ENCODE assay signal across 28 cellular contexts in genomic region chr9:121048175-121048574, GRCh38.
"Had no signal": no experiment of that assay in that cellular context is flagged by ENCODE, and none has a peak within 500 bp of the region (broad histone marks: within the 10 kb centered on the region; RNA-seq: fewer than 3 reads in every experiment).

No MANE protein-coding gene starts in this region.

- H3K9me3 ChIP-seq: body of pancreas, breast epithelium, Peyer's patch, SJSA1, SK-N-SH had no signal

- H3K4me3 ChIP-seq: body of pancreas, breast epithelium, Peyer's patch, SJSA1 had no signal

- H3K27me3 Mint-ChIP-seq: activated CD4-positive, alpha-beta memory T cell treated with anti-CD3 and anti-CD28 coated beads, Interleukin-2, amount 10 ng/mL, durations not matched to agents 7 days and 5 days; activated naive CD4-positive, alpha-beta T cell treated with anti-CD3 and anti-CD28 coated beads, Interleukin-2, amount 50 U/mL, for 24 hours; activated T-helper 17 cell treated with anti-CD3 and anti-CD28 coated beads, Interleukin-2, amount 50 U/mL, for 72 hours had no signal

- H3K27ac Mint-ChIP-seq: activated CD4-positive, alpha-beta memory T cell treated with anti-CD3 and anti-CD28 coated beads, Interleukin-2, amount 10 ng/mL, durations not matched to agents 7 days and 5 days; activated naive CD4-positive, alpha-beta T cell treated with anti-CD3 and anti-CD28 coated beads, Interleukin-2, amount 50 U/mL, for 24 hours; activated naive CD8-positive, alpha-beta T cell treated with anti-CD3 and anti-CD28 coated beads, Interleukin-2, amount 10 ng/mL, durations not matched to agents 7 days and 5 days; activated T-cell treated with anti-CD3 and anti-CD28 coated beads, Interleukin-2, amount 50 U/mL, for 72 hours; activated T-helper 17 cell treated with anti-CD3 and anti-CD28 coated beads, Interleukin-2, amount 50 U/mL, for 72 hours; T-helper 1 cell treated with Interleukin-12 subunit alpha and Interleukin-12 subunit beta and Interleukin-4 antibody, amounts not matched to agents 30 μg/mL and 1 μg/mL, for 36 hours; T-helper 2 cell treated with Interferon-gamma antibody and Interleukin-4, amounts not matched to agents 5 μg/mL and 100 μg/mL, for 36 hours had no signal

- DNase-seq: activated CD4-positive, alpha-beta memory T cell treated with anti-CD3 and anti-CD28 coated beads, Interleukin-2, amount 10 ng/mL, durations not matched to agents 7 days and 5 days; activated CD4-positive, alpha-beta T cell treated with anti-CD3 and anti-CD28 coated beads for 1 hour; activated CD4-positive, alpha-beta T cell treated with anti-CD3 and anti-CD28 coated beads for 48 hours; activated CD4-positive, CD25-positive, alpha-beta regulatory T cell; activated gamma-delta T cell; activated naive CD4-positive, alpha-beta T cell treated with Interleukin-2 at 50 U/mL for 16 hours; activated naive CD8-positive, alpha-beta T cell treated with anti-CD3 and anti-CD28 coated beads, Interleukin-2, amount 10 ng/mL, durations not matched to agents 7 days and 5 days; activated T-cell treated with anti-CD3 and anti-CD28 coated beads, Interleukin-2, amount 50 U/mL, for 1 hour; activated T-cell treated with anti-CD3 and anti-CD28 coated beads, Interleukin-2, amount 50 U/mL, for 72 hours; amygdala; body of pancreas; Karpas-422; NCI-H1105; NCI-H1417 treated with DMSO at 0.1 percent for 48 hours; NCI-H1930; NCI-H2081 treated with DMSO at 0.1 percent for 48 hours; NCI-H345; NCI-H524 treated with DMSO at 0.1 percent for 48 hours; Peyer's patch; RPMI8226; SHP77 treated with DMSO at 0.1 percent for 48 hours; SK-N-SH had no signal

- H3K36me3 Mint-ChIP-seq: activated naive CD4-positive, alpha-beta T cell treated with anti-CD3 and anti-CD28 coated beads, Interleukin-2, amount 50 U/mL, for 24 hours; activated naive CD8-positive, alpha-beta T cell treated with anti-CD3 and anti-CD28 coated beads, Interleukin-2, amount 10 ng/mL, durations not matched to agents 7 days and 5 days had no signal

- H3K36me3 ChIP-seq: breast epithelium, Peyer's patch, SJSA1 had no signal

- H3K9me2 ChIP-seq: SK-N-SH had no signal

- H3K27me3 ChIP-seq: body of pancreas, breast epithelium, Peyer's patch, SJSA1 had no signal

- H3K27ac ChIP-seq: body of pancreas, breast epithelium, Peyer's patch, SJSA1 had no signal

- H3K4me1 ChIP-seq: breast epithelium, SJSA1 had no signal

- H3K4me3 Mint-ChIP-seq: activated CD4-positive, alpha-beta memory T cell treated with anti-CD3 and anti-CD28 coated beads, Interleukin-2, amount 10 ng/mL, durations not matched to agents 7 days and 5 days; activated naive CD4-positive, alpha-beta T cell treated with anti-CD3 and anti-CD28 coated beads, Interleukin-2, amount 50 U/mL, for 24 hours; activated naive CD8-positive, alpha-beta T cell treated with anti-CD3 and anti-CD28 coated beads, Interleukin-2, amount 10 ng/mL, durations not matched to agents 7 days and 5 days; activated T-cell treated with anti-CD3 and anti-CD28 coated beads, Interleukin-2, amount 50 U/mL, for 72 hours; activated T-helper 17 cell treated with anti-CD3 and anti-CD28 coated beads, Interleukin-2, amount 50 U/mL, for 72 hours; T-helper 1 cell treated with Interleukin-12 subunit alpha and Interleukin-12 subunit beta and Interleukin-4 antibody, amounts not matched to agents 30 μg/mL and 1 μg/mL, for 36 hours; T-helper 2 cell treated with Interferon-gamma antibody and Interleukin-4, amounts not matched to agents 5 μg/mL and 100 μg/mL, for 36 hours had no signal

- H3K9ac ChIP-seq: SK-N-SH had no signal

- H3K9me3 Mint-ChIP-seq: activated CD4-positive, alpha-beta memory T cell treated with anti-CD3 and anti-CD28 coated beads, Interleukin-2, amount 10 ng/mL, durations not matched to agents 7 days and 5 days; activated naive CD4-positive, alpha-beta T cell treated with anti-CD3 and anti-CD28 coated beads, Interleukin-2, amount 50 U/mL, for 24 hours; activated naive CD8-positive, alpha-beta T cell treated with anti-CD3 and anti-CD28 coated beads, Interleukin-2, amount 10 ng/mL, durations not matched to agents 7 days and 5 days; activated T-cell treated with anti-CD3 and anti-CD28 coated beads, Interleukin-2, amount 50 U/mL, for 72 hours; activated T-helper 17 cell treated with anti-CD3 and anti-CD28 coated beads, Interleukin-2, amount 50 U/mL, for 72 hours; T-helper 1 cell treated with Interleukin-12 subunit alpha and Interleukin-12 subunit beta and Interleukin-4 antibody, amounts not matched to agents 30 μg/mL and 1 μg/mL, for 36 hours; T-helper 2 cell treated with Interferon-gamma antibody and Interleukin-4, amounts not matched to agents 5 μg/mL and 100 μg/mL, for 36 hours had no signal

- ATAC-seq: activated T-cell treated with anti-CD3 and anti-CD28 coated beads, Interleukin-2, amount 50 U/mL, for 72 hours; activated T-helper 17 cell treated with anti-CD3 and anti-CD28 coated beads, Interleukin-2, amount 50 U/mL, for 72 hours; body of pancreas had no signal

- H3K4me1 Mint-ChIP-seq: activated CD4-positive, alpha-beta memory T cell treated with anti-CD3 and anti-CD28 coated beads, Interleukin-2, amount 10 ng/mL, durations not matched to agents 7 days and 5 days; activated naive CD4-positive, alpha-beta T cell treated with anti-CD3 and anti-CD28 coated beads, Interleukin-2, amount 50 U/mL, for 24 hours; activated naive CD8-positive, alpha-beta T cell treated with anti-CD3 and anti-CD28 coated beads, Interleukin-2, amount 10 ng/mL, durations not matched to agents 7 days and 5 days; activated T-helper 17 cell treated with anti-CD3 and anti-CD28 coated beads, Interleukin-2, amount 50 U/mL, for 72 hours had no signal

- H3K4me2 ChIP-seq: SK-N-SH had no signal
